ENCODE assay signal across 11 cellular contexts in genomic region chr5:134506054-134507039, GRCh38. TPM values are rescaled to one million over a fixed set of nuclear protein-coding genes. Genes with fewer than 3 reads are reported as not detected.
A peak's percentile ranks its signal among the peaks of the same experiment; 100 is the strongest.
DNase-seq lines count a peak whose midpoint lies in the region; ATAC-seq and TF ChIP-seq lines count a peak whose summit lies in the region.
"Had no signal": no experiment of that assay in that cellular context is flagged by ENCODE, and none has a peak within 500 bp of the region (broad histone marks: within the 10 kb centered on the region; RNA-seq: fewer than 3 reads in every experiment).

No MANE protein-coding gene starts in this region.

- H3K9ac ChIP-seq in PC-3 (ENCODE audit: low read length): peak overlapping the region; percentile 17; the same call in 1 of the 2 replicates

- peaks cover 89% of the 10 kb centered on the region for H3K4me1 ChIP-seq in PC-3 (ENCODE audit: insufficient read depth, low read length)
- H3K4me1 ChIP-seq: uterus had no signal

- H4K20me1 ChIP-seq in PC-3 (ENCODE audit: low read length): no peaks in the 10 kb centered on the region

- peaks cover 10% of the 10 kb centered on the region for H3F3A ChIP-seq in PC-3 (ENCODE audit: low read length, unreplicated experiment)

- no TSS peak for BruUV-seq in PC-3 (replicated peaks; lab: Mats Ljungman, UMichigan)

- H3K27me3 Mint-ChIP-seq in progenitor cell of endocrine pancreas: no peaks in the 10 kb centered on the region
- no peaks in the 10 kb centered on the region for H3K27me3 Mint-ChIP-seq in activated T-cell treated with anti-CD3 and anti-CD28 coated beads, Interleukin-2, amount 50 U/mL, for 24 hours
- H3K27me3 Mint-ChIP-seq in CD4-positive, alpha-beta T cell: no peaks in the 10 kb centered on the region

- H2AFZ ChIP-seq in PC-3 (ENCODE audit: low read length): 0 out of 2 replicates have a peak overlapping the region, but pooled peaks have one; percentile 25

- peaks cover 31% of the 10 kb centered on the region for H3K4me1 Mint-ChIP-seq in progenitor cell of endocrine pancreas (ENCODE audit: low read depth)
- peaks cover 62% of the 10 kb centered on the region for H3K4me1 Mint-ChIP-seq in activated T-cell treated with anti-CD3 and anti-CD28 coated beads, Interleukin-2, amount 50 U/mL, for 24 hours (ENCODE audit: low read depth)
- peaks cover 15% of the 10 kb centered on the region for H3K4me1 Mint-ChIP-seq in CD4-positive, alpha-beta T cell (ENCODE audit: low read depth)

- DNase-seq in ELF-1 (ENCODE audit: low read depth, low spot score): peak; percentile 93
- peak; percentile 86 for DNase-seq in PC-3
- peak; percentile 94 for DNase-seq in glomerular visceral epithelial cell (ENCODE audit: extremely low spot score)
- DNase-seq in progenitor cell of endocrine pancreas (ENCODE audit: low spot score, unreplicated experiment): peak; percentile 59
- DNase-seq in activated T-cell treated with anti-CD3 and anti-CD28 coated beads, Interleukin-2, amount 50 U/mL, for 24 hours: no peak
- no peak for DNase-seq in CD4-positive, alpha-beta T cell
- DNase-seq in cerebellum (ENCODE audit: low spot score): no peak
- DNase-seq: HCEC 1CT, NCI-H187 treated with DMSO at 0.1 percent for 48 hours had no signal

- peak overlapping the region; percentile 54 for H3K4me2 ChIP-seq in PC-3 (ENCODE audit: low read length)

- TF ChIP-seq CTCF in PC-3 (conservative IDR thresholded peaks at IDR 0.05; ENCODE audit: low read depth, low read length) (no peak), progenitor cell of endocrine pancreas (IDR thresholded peaks at IDR 0.05; ENCODE audit: unreplicated experiment) (no peak)
- TF ChIP-seq CTCF in CD4-positive, alpha-beta T cell (IDR thresholded peaks at IDR 0.05): no peak

- no peaks in the 10 kb centered on the region for H3K36me3 Mint-ChIP-seq in progenitor cell of endocrine pancreas (ENCODE audit: insufficient read depth)
- H3K36me3 Mint-ChIP-seq in activated T-cell treated with anti-CD3 and anti-CD28 coated beads, Interleukin-2, amount 50 U/mL, for 24 hours (ENCODE audit: low read depth): no peaks in the 10 kb centered on the region
- no peaks in the 10 kb centered on the region for H3K36me3 Mint-ChIP-seq in CD4-positive, alpha-beta T cell (ENCODE audit: low read depth)

- POLR2A ChIA-PET in PC-3 (lab: Charles Lee; ENCODE audit: unreplicated experiment): no interaction called here
- POLR2A ChIA-PET in CD4-positive, alpha-beta T cell (lab: Charles Lee): no interaction called here

- CTCF ChIA-PET in PC-3 (lab: Charles Lee): interaction anchor here (0.7 to 1.0 kb wide), 2 partner anchors 67 to 95 kb away, joined by 4 to 5 read pairs; partner anchors contain the start of gene CDKN2AIPNL
- CTCF ChIA-PET in CD4-positive, alpha-beta T cell (lab: Charles Lee): no interaction called here

- peak; percentile 79 for ATAC-seq in PC-3
- ATAC-seq in CD4-positive, alpha-beta T cell (ENCODE audit: poor library complexity): no peak
- ATAC-seq in HG02642 (IDR thresholded peaks at IDR 0.05; ENCODE audit: poor library complexity, unreplicated experiment): no peak

- H3K79me2 ChIP-seq in PC-3 (ENCODE audit: low read length): peaks cover 11% of the 10 kb centered on the region; the same call in 1 of the 2 replicates

- H3K4me3 ChIP-seq in PC-3 (ENCODE audit: low read length): peak overlapping the region; percentile 39
- H3K4me3 ChIP-seq: uterus had no signal

- H3K36me3 ChIP-seq in PC-3 (ENCODE audit: low read depth, low read length): no peaks in the 10 kb centered on the region
- H3K36me3 ChIP-seq: uterus had no signal

- H3K27ac ChIP-seq in PC-3 (ENCODE audit: low read length): peak overlapping the region; percentile 64
- H3K27ac ChIP-seq in CD4-positive, alpha-beta T cell (ENCODE audit: low read depth, low read length): no peak overlapping the region

- peak overlapping the region; percentile 58 for H3K4me3 Mint-ChIP-seq in progenitor cell of endocrine pancreas (ENCODE audit: low read depth)
- no peak overlapping the region for H3K4me3 Mint-ChIP-seq in activated T-cell treated with anti-CD3 and anti-CD28 coated beads, Interleukin-2, amount 50 U/mL, for 24 hours
- no peak overlapping the region for H3K4me3 Mint-ChIP-seq in CD4-positive, alpha-beta T cell

- no peaks in the 10 kb centered on the region for H3K9me3 Mint-ChIP-seq in progenitor cell of endocrine pancreas (ENCODE audit: low read depth)
- no peaks in the 10 kb centered on the region for H3K9me3 Mint-ChIP-seq in activated T-cell treated with anti-CD3 and anti-CD28 coated beads, Interleukin-2, amount 50 U/mL, for 24 hours
- no peaks in the 10 kb centered on the region for H3K9me3 Mint-ChIP-seq in CD4-positive, alpha-beta T cell

- H3K27me3 ChIP-seq in PC-3 (ENCODE audit: low read length): no peaks in the 10 kb centered on the region
- H3K27me3 ChIP-seq in CD4-positive, alpha-beta T cell (ENCODE audit: control insufficient read depth, insufficient read depth, low read length): no peaks in the 10 kb centered on the region
- H3K27me3 ChIP-seq: uterus had no signal

- no peaks in the 10 kb centered on the region for H3K9me3 ChIP-seq in PC-3 (ENCODE audit: low read length)
- no peaks in the 10 kb centered on the region for H3K9me3 ChIP-seq in CD4-positive, alpha-beta T cell (ENCODE audit: control insufficient read depth, low read length)
- H3K9me3 ChIP-seq: uterus had no signal

- H3K27ac Mint-ChIP-seq in progenitor cell of endocrine pancreas: peak overlapping the region; percentile 92
- H3K27ac Mint-ChIP-seq in activated T-cell treated with anti-CD3 and anti-CD28 coated beads, Interleukin-2, amount 50 U/mL, for 24 hours: no peak overlapping the region
- no peak overlapping the region for H3K27ac Mint-ChIP-seq in CD4-positive, alpha-beta T cell

- intact Hi-C loops in PC-3 (cut with micrococcal nuclease): loop anchor here (5.0 kb wide), 1 partner anchor 39 kb away; no protein-coding TSS in a partner anchor
- intact Hi-C loops in CD4-positive, alpha-beta T cell (cut with DNase I, micrococcal nuclease): no loop called here

- H3K9me2 ChIP-seq in PC-3 (replicated peaks; ENCODE audit: low read length): no peaks in the 10 kb centered on the region

RNA-seq across cellular contexts. Expression of gene JADE2, which starts 19.1 kb away (rescaled TPM):
- total RNA-seq in PC-3 (2014; rRNA removed) (33.2 and 42.3 TPM in 2 replicates), progenitor cell of endocrine pancreas (6.7 and 7.8 TPM in 2 replicates), cerebellum (4.5 TPM)
- total RNA-seq in CD4-positive, alpha-beta T cell: 100 to 1,000 TPM; 120 to 124 TPM

Comparison
In these comparisons a context has a peak if more than half of its experiments do, and no peak if none do; other contexts are left out.
1. DNase-seq: peak in ELF-1 (single experiment), PC-3 (single experiment), glomerular visceral epithelial cell (single experiment) and progenitor cell of endocrine pancreas (single experiment); none in activated T-cell treated with anti-CD3 and anti-CD28 coated beads, Interleukin-2, amount 50 U/mL, for 24 hours (single experiment), CD4-positive, alpha-beta T cell (0 of 10) and cerebellum (single experiment).